10 cellular contexts compared by ENCODE assay signal in genomic region chr13:32581177-32581786, GRCh38. TPM values are rescaled to one million over a fixed set of nuclear protein-coding genes. Genes with fewer than 3 reads are reported as not detected.
DNase-seq lines count a peak whose midpoint lies in the region; ATAC-seq and TF ChIP-seq lines count a peak whose summit lies in the region.
"Had no signal": no experiment of that assay in that cellular context is flagged by ENCODE, and none has a peak within 500 bp of the region (broad histone marks: within the 10 kb centered on the region; RNA-seq: fewer than 3 reads in every experiment).

No MANE protein-coding gene starts in this region.

- H3F3A ChIP-seq in neural progenitor cell (ENCODE audit: low read depth): no peaks in the 10 kb centered on the region

- H3K9me3 Mint-ChIP-seq in neural progenitor cell: peaks cover 13% of the 10 kb centered on the region
- peaks cover 6 to 9% of the 10 kb centered on the region in 2 donors for H3K9me3 Mint-ChIP-seq in activated T-cell treated with anti-CD3 and anti-CD28 coated beads, Interleukin-2, amount 50 U/mL, for 72 hours

- H3K27me3 ChIP-seq in GM06990 (replicated peaks; ENCODE audit: control insufficient read depth, insufficient read depth, low read length): no peaks in the 10 kb centered on the region
- peaks cover 11% of the 10 kb centered on the region for H3K27me3 ChIP-seq in neural progenitor cell

- no peak for DNase-seq in GM06990 (ENCODE audit: extremely low read depth, insufficient read length)
- peak; percentile 12 for DNase-seq in NCI-H146 (lab: John Stamatoyannopoulos, UW)
- DNase-seq in choroid plexus epithelial cell (ENCODE audit: low read depth): peak; percentile 67
- peak; percentile 8 for DNase-seq in neural progenitor cell (ENCODE audit: low spot score)
- DNase-seq in stimulated activated CD4-positive, alpha-beta T cell treated with anti-CD3 and anti-CD28 coated beads, Interleukin-4, amount 100 ng/mL, for 24 hours: no peak
- DNase-seq in activated T-cell treated with anti-CD3 and anti-CD28 coated beads, Interleukin-2, amount 50 U/mL, for 1 hour: no peak
- no peak for DNase-seq in activated T-cell treated with anti-CD3 and anti-CD28 coated beads, Interleukin-2, amount 50 U/mL, for 72 hours

- H3K4me3 ChIP-seq in GM06990 (replicated peaks; ENCODE audit: low read depth, low read length) (no peak overlapping the region), choroid plexus epithelial cell (ENCODE audit: low read depth, low read length) (no peak overlapping the region), neural progenitor cell (no peak overlapping the region)
- H3K4me3 ChIP-seq: mucosa of descending colon, SK-N-MC had no signal

- no peaks in the 10 kb centered on the region for H4K20me1 ChIP-seq in neural progenitor cell (ENCODE audit: low read depth)

- H3K36me3 Mint-ChIP-seq in neural progenitor cell: no peaks in the 10 kb centered on the region
- peaks cover 7 to 10% of the 10 kb centered on the region in 2 donors for H3K36me3 Mint-ChIP-seq in activated T-cell treated with anti-CD3 and anti-CD28 coated beads, Interleukin-2, amount 50 U/mL, for 72 hours (ENCODE audit: insufficient read depth in 2 of 2)

- no peak overlapping the region for H3K27ac Mint-ChIP-seq in neural progenitor cell
- H3K27ac Mint-ChIP-seq in activated T-cell treated with anti-CD3 and anti-CD28 coated beads, Interleukin-2, amount 50 U/mL, for 72 hours: no peak overlapping the region

- no peak overlapping the region for H3K4me3 Mint-ChIP-seq in neural progenitor cell
- no peak overlapping the region for H3K4me3 Mint-ChIP-seq in activated T-cell treated with anti-CD3 and anti-CD28 coated beads, Interleukin-2, amount 50 U/mL, for 72 hours

- H2AFZ ChIP-seq in neural progenitor cell (replicated peaks): no peak overlapping the region

- H3K9me3 ChIP-seq in neural progenitor cell (ENCODE audit: low read depth): no peaks in the 10 kb centered on the region

- no peak for ATAC-seq in GM18498 (IDR thresholded peaks at IDR 0.05; ENCODE audit: unreplicated experiment)
- ATAC-seq in activated T-cell treated with anti-CD3 and anti-CD28 coated beads, Interleukin-2, amount 50 U/mL, for 72 hours (replicated peaks in 1 of 2): no peak
- ATAC-seq: mucosa of descending colon had no signal

- no peaks in the 10 kb centered on the region for H3K4me1 ChIP-seq in neural progenitor cell

- H3K36me3 ChIP-seq in GM06990 (ENCODE audit: control insufficient read depth, insufficient read depth, low read length) (no peaks in the 10 kb centered on the region), neural progenitor cell (no peaks in the 10 kb centered on the region)

- no peak overlapping the region for H3K4me2 ChIP-seq in neural progenitor cell

- H3K27me3 Mint-ChIP-seq in neural progenitor cell (ENCODE audit: insufficient read depth, low read depth): peaks cover 4% of the 10 kb centered on the region
- no peaks in the 10 kb centered on the region for H3K27me3 Mint-ChIP-seq in activated T-cell treated with anti-CD3 and anti-CD28 coated beads, Interleukin-2, amount 50 U/mL, for 72 hours (ENCODE audit: low read depth)

- no peak overlapping the region for H3K27ac ChIP-seq in neural progenitor cell
- H3K27ac ChIP-seq: SK-N-MC had no signal

- no peaks in the 10 kb centered on the region for H3K79me2 ChIP-seq in neural progenitor cell (ENCODE audit: low read depth)

- H3K4me1 Mint-ChIP-seq in neural progenitor cell: peaks cover 7% of the 10 kb centered on the region
- peaks cover 12% of the 10 kb centered on the region for H3K4me1 Mint-ChIP-seq in activated T-cell treated with anti-CD3 and anti-CD28 coated beads, Interleukin-2, amount 50 U/mL, for 72 hours (ENCODE audit: low read depth)

- H3K9ac ChIP-seq in neural progenitor cell: no peak overlapping the region

- TF ChIP-seq CTCF in GM06990 (IDR thresholded peaks at IDR 0.05; ENCODE audit: insufficient read depth, low read length, poor library complexity, severe bottlenecking): peak; percentile 38
- peak; percentile 60 for TF ChIP-seq CTCF in choroid plexus epithelial cell (conservative IDR thresholded peaks at IDR 0.05; ENCODE audit: low read depth, low read length)
- TF ChIP-seq CTCF in neural progenitor cell (IDR thresholded peaks at IDR 0.05): peak; percentile 63

RNA-seq across cellular contexts. Expression of gene PDS5B, which starts 5.0 kb away (rescaled TPM):
- total RNA-seq in neural progenitor cell (ENCODE audit: low replicate concordance): 34.6 and 55.9 TPM in 2 replicates
- 10 to 100 TPM; 52.9 to 53.1 TPM for total RNA-seq in activated T-cell treated with anti-CD3 and anti-CD28 coated beads, Interleukin-2, amount 50 U/mL, for 72 hours

RNA-seq across cellular contexts. Expression of gene N4BP2L2, which starts 42.7 kb away (rescaled TPM):
- total RNA-seq in neural progenitor cell (ENCODE audit: low replicate concordance): 86.2 and 153 TPM in 2 replicates
- total RNA-seq in activated T-cell treated with anti-CD3 and anti-CD28 coated beads, Interleukin-2, amount 50 U/mL, for 72 hours: 100 to 1,000 TPM; 136 to 151 TPM

Comparison
In these comparisons a context has a peak if more than half of its experiments do, and no peak if none do; other contexts are left out.
1. DNase-seq: peak in NCI-H146 (single experiment), choroid plexus epithelial cell (single experiment) and neural progenitor cell (single experiment); none in GM06990 (single experiment), stimulated activated CD4-positive, alpha-beta T cell treated with anti-CD3 and anti-CD28 coated beads, Interleukin-4, amount 100 ng/mL, for 24 hours (single experiment), activated T-cell treated with anti-CD3 and anti-CD28 coated beads, Interleukin-2, amount 50 U/mL, for 1 hour (single experiment) and activated T-cell treated with anti-CD3 and anti-CD28 coated beads, Interleukin-2, amount 50 U/mL, for 72 hours (0 of 2).
2. Peak in every context shown above with its lines, with median percentiles within 50 percentile points of each other: CTCF ChIP-seq.